In genomic region chr17:4708436-4708835, GRCh38 we compare ENCODE assay signal across 1 cellular context.
TF ChIP-seq lines count a peak whose summit lies in the region.

No MANE protein-coding gene starts in this region.

TF ChIP-seq in H1, 55 proteins besides CTCF, POLR2A, EP300 and RAD21:
- TF ChIP-seq TBP (IDR thresholded peaks at IDR 0.05; ENCODE audit: low read depth, low read length) (peak; percentile 91), GABPA (IDR thresholded peaks at IDR 0.05; ENCODE audit: borderline replicate concordance, insufficient read depth, low read length) (no peak), RFX5 (IDR thresholded peaks at IDR 0.05; ENCODE audit: borderline replicate concordance, low read depth, low read length) (no peak), SIRT6 (IDR thresholded peaks at IDR 0.05; ENCODE audit: low read length) (no peak), RNF2 (IDR thresholded peaks at IDR 0.05; ENCODE audit: borderline replicate concordance, low read depth, low read length, missing control alignments, poor library complexity, severe bottlenecking) (no peak), GTF2F1 (IDR thresholded peaks at IDR 0.05; ENCODE audit: borderline replicate concordance, low read depth, low read length) (peak; percentile 43; the same call in 1 of the 2 replicates), TAF1 (IDR thresholded peaks at IDR 0.05; ENCODE audit: low read depth, low read length) (peak; percentile 63; the same call in 1 of the 2 replicates), RBBP5 (IDR thresholded peaks at IDR 0.05; ENCODE audit: borderline replicate concordance, low read depth, low read length) (no peak), SP1 (IDR thresholded peaks at IDR 0.05; ENCODE audit: low read depth, low read length) (peak; percentile 82), POLR2AphosphoS5 (IDR thresholded peaks at IDR 0.05; ENCODE audit: low read depth, low read length) (peak; percentile 71), POU5F1 (IDR thresholded peaks at IDR 0.05; ENCODE audit: low read depth, low read length) (no peak)
TF ChIP-seq in H1: peak in this region for 5.
